9 cellular contexts compared by ENCODE assay signal in the genomic region with DNA sequence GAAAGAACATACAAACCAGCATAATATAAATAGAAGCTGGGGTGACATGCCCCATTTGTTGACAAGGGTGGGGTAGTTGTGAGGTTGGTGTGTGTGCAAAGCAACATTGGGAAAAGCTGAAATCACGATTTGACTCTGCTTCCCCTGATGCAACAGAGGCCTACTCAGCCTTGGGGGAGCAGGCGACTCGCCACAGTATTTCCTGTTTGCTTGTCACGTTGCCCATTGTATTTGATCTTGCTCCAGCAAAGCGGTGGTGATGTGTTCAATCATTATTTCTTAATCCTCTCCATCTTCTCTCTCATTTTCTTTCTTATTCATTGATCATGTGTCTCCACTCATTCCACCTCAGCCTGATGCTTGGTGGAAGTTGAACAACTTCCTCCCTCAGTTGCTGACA.
DNase-seq lines count a peak whose midpoint lies in the region; ATAC-seq and TF ChIP-seq lines count a peak whose summit lies in the region.
"Had no signal": no experiment of that assay in that cellular context is flagged by ENCODE, and none has a peak within 500 bp of the region (broad histone marks: within the 10 kb centered on the region; RNA-seq: fewer than 3 reads in every experiment).

No MANE protein-coding gene starts in this region.

- peaks cover 12% of the 10 kb centered on the region for H3K36me3 Mint-ChIP-seq in activated CD4-positive, alpha-beta T cell treated with anti-CD3 and anti-CD28 coated beads, Interleukin-2, amount 10 ng/mL, durations not matched to agents 7 days and 5 days (ENCODE audit: low read depth)
- no peaks in the 10 kb centered on the region for H3K36me3 Mint-ChIP-seq in endodermal cell (ENCODE audit: low read depth)

- no peaks in the 10 kb centered on the region for H3K9me2 ChIP-seq in OCI-LY7 (ENCODE audit: insufficient read depth, low read length)

- H3K9me3 Mint-ChIP-seq in activated CD4-positive, alpha-beta T cell treated with anti-CD3 and anti-CD28 coated beads, Interleukin-2, amount 10 ng/mL, durations not matched to agents 7 days and 5 days: peaks cover 6% of the 10 kb centered on the region
- H3K9me3 Mint-ChIP-seq in endodermal cell: no peaks in the 10 kb centered on the region

- CTCF ChIA-PET in activated CD4-positive, alpha-beta T cell treated with anti-CD3 and anti-CD28 coated beads, Interleukin-2, amount 10 ng/mL, durations not matched to agents 7 days and 5 days (lab: Charles Lee): no interaction called here
- CTCF ChIA-PET in OCI-LY7 (lab: Charles Lee; ENCODE audit: unreplicated experiment): no interaction called here

- H2AFZ ChIP-seq in fibroblast of lung (ENCODE audit: low read length) (no peak overlapping the region), OCI-LY7 (ENCODE audit: low read length) (no peak overlapping the region)

- H3K9ac ChIP-seq in fibroblast of lung (ENCODE audit: insufficient read depth, low read length) (no peak overlapping the region), endodermal cell (ENCODE audit: extremely low read depth, low read length, poor library complexity, severe bottlenecking) (no peak overlapping the region)

- H3K4me1 Mint-ChIP-seq in activated CD4-positive, alpha-beta T cell treated with anti-CD3 and anti-CD28 coated beads, Interleukin-2, amount 10 ng/mL, durations not matched to agents 7 days and 5 days: peaks cover 77% of the 10 kb centered on the region
- peaks cover 37% of the 10 kb centered on the region for H3K4me1 Mint-ChIP-seq in endodermal cell

- H3K4me1 ChIP-seq in fibroblast of lung (ENCODE audit: control insufficient read depth, extremely low read depth, insufficient read depth, low read length) (peaks cover 10% of the 10 kb centered on the region), endodermal cell (ENCODE audit: control insufficient read depth, insufficient read depth, low read length) (peaks cover 9% of the 10 kb centered on the region), OCI-LY7 (ENCODE audit: insufficient read depth, low read length, poor library complexity, severe bottlenecking) (no peaks in the 10 kb centered on the region)

- no peaks in the 10 kb centered on the region for H3K27me3 Mint-ChIP-seq in activated CD4-positive, alpha-beta T cell treated with anti-CD3 and anti-CD28 coated beads, Interleukin-2, amount 10 ng/mL, durations not matched to agents 7 days and 5 days
- peaks cover 5% of the 10 kb centered on the region for H3K27me3 Mint-ChIP-seq in endodermal cell (ENCODE audit: insufficient read depth)

- POLR2A ChIA-PET in activated CD4-positive, alpha-beta T cell treated with anti-CD3 and anti-CD28 coated beads, Interleukin-2, amount 10 ng/mL, durations not matched to agents 7 days and 5 days (lab: Charles Lee): no interaction called here
- POLR2A ChIA-PET in OCI-LY7 (lab: Charles Lee): interaction anchor here (0.6 kb wide), 1 partner anchor 120 kb away, joined by 4 read pairs; no protein-coding TSS in a partner anchor

- H3K79me2 ChIP-seq in fibroblast of lung (ENCODE audit: control insufficient read depth, insufficient read depth, low read length) (no peaks in the 10 kb centered on the region), OCI-LY7 (ENCODE audit: insufficient read depth, low read depth, low read length) (no peaks in the 10 kb centered on the region)

- no peaks in the 10 kb centered on the region for H3K27me3 ChIP-seq in fibroblast of lung (ENCODE audit: control insufficient read depth, insufficient read depth, low read length)
- no peaks in the 10 kb centered on the region for H3K27me3 ChIP-seq in endodermal cell (ENCODE audit: control insufficient read depth, insufficient read depth, low read length, poor library complexity, severe bottlenecking)

- peak overlapping the region; percentile 85 for H3K27ac ChIP-seq in fibroblast of lung (ENCODE audit: insufficient read depth, low read length)
- H3K27ac ChIP-seq in endodermal cell (ENCODE audit: low read depth, low read length): no peak overlapping the region
- H3K27ac ChIP-seq in OCI-LY7 (ENCODE audit: low read depth, low read length, poor library complexity, severe bottlenecking): no peak overlapping the region
- H3K27ac ChIP-seq: HL-60 had no signal

- no peaks in the 10 kb centered on the region for H4K20me1 ChIP-seq in fibroblast of lung (ENCODE audit: control insufficient read depth, extremely low read depth, insufficient read depth, low read length)
- no peaks in the 10 kb centered on the region for H4K20me1 ChIP-seq in OCI-LY7 (ENCODE audit: insufficient read depth, low read length)

- H3K36me3 ChIP-seq in fibroblast of lung (ENCODE audit: control insufficient read depth, insufficient read depth, low read length) (no peaks in the 10 kb centered on the region), endodermal cell (ENCODE audit: control insufficient read depth, insufficient read depth, low read length) (no peaks in the 10 kb centered on the region), OCI-LY7 (ENCODE audit: insufficient read depth, low read length) (no peaks in the 10 kb centered on the region)

- H3K4me3 Mint-ChIP-seq in activated CD4-positive, alpha-beta T cell treated with anti-CD3 and anti-CD28 coated beads, Interleukin-2, amount 10 ng/mL, durations not matched to agents 7 days and 5 days: peak overlapping the region; percentile 24
- H3K4me3 Mint-ChIP-seq in endodermal cell: no peak overlapping the region

- DNase-seq in GM04503 (ENCODE audit: low read depth) (peak; percentile 71), fibroblast of lung (ENCODE audit: low read depth in 2 of 2) (peak; percentile 71 to 88), endodermal cell (no peak), NCI-H510A (lab: John Stamatoyannopoulos, UW) (no peak), OCI-LY7 (ENCODE audit: low spot score) (no peak)
- peak; percentile 74 for DNase-seq in activated CD4-positive, alpha-beta T cell treated with anti-CD3 and anti-CD28 coated beads, Interleukin-2, amount 10 ng/mL, durations not matched to agents 7 days and 5 days
- peak; percentile 8 to 17 for DNase-seq in stimulated activated CD8-positive, alpha-beta memory T cell treated with anti-CD3 and anti-CD28 coated beads, Interleukin-2, amount 100 ng/mL, for 1 hour (ENCODE audit: low read depth in 2 of 2)

- H3K4me2 ChIP-seq in fibroblast of lung (ENCODE audit: extremely low read depth, insufficient read depth, low read length) (peak overlapping the region; percentile 59), OCI-LY7 (ENCODE audit: low read length) (no peak overlapping the region)

- 85 to 91% methylated on average over 4 to 5 of the region's 5 CpGs for WGBS in endodermal cell (ENCODE audit: insufficient coverage in 1 of 2, insufficient read length in 1 of 2), 2 experiments

- intact Hi-C loops in OCI-LY7 (cut with micrococcal nuclease; ENCODE audit: unreplicated experiment): no loop called here

- BruUV-seq in OCI-LY7 (replicated peaks; lab: Mats Ljungman, UMichigan): no TSS peak

- H3K4me3 ChIP-seq in fibroblast of lung (replicated peaks in 1 of 4; ENCODE audit: control extremely low read depth in 1 of 4, insufficient read depth in 1 of 4, low read depth in 3 of 4, low read length in 4 of 4) (no peak overlapping the region), endodermal cell (ENCODE audit: low read length) (no peak overlapping the region), OCI-LY7 (ENCODE audit: low read depth, low read length, poor library complexity, severe bottlenecking) (no peak overlapping the region)

- no peak for TF ChIP-seq CTCF in fibroblast of lung (conservative IDR thresholded peaks at IDR 0.05 in 1 of 2, IDR thresholded peaks at IDR 0.05 in 1 of 2; ENCODE audit: low read depth in 1 of 2, low read length in 2 of 2)
- TF ChIP-seq CTCF in endodermal cell (conservative IDR thresholded peaks at IDR 0.05): no peak
- TF ChIP-seq CTCF in OCI-LY7 (conservative IDR thresholded peaks at IDR 0.05; ENCODE audit: low read length): no peak

- H3K27ac Mint-ChIP-seq in activated CD4-positive, alpha-beta T cell treated with anti-CD3 and anti-CD28 coated beads, Interleukin-2, amount 10 ng/mL, durations not matched to agents 7 days and 5 days: peak overlapping the region; percentile 90
- H3K27ac Mint-ChIP-seq in endodermal cell: no peak overlapping the region

- H3K9me3 ChIP-seq in fibroblast of lung (ENCODE audit: control insufficient read depth, insufficient read depth, low read depth, low read length): no peaks in the 10 kb centered on the region
- H3K9me3 ChIP-seq in endodermal cell (ENCODE audit: control insufficient read depth, low read length): no peaks in the 10 kb centered on the region
- H3K9me3 ChIP-seq in OCI-LY7 (ENCODE audit: low read length): no peaks in the 10 kb centered on the region

- peak; percentile 62 for ATAC-seq in HG03139 (IDR thresholded peaks at IDR 0.05; ENCODE audit: unreplicated experiment)

Comparison
In these comparisons a context has a peak if more than half of its experiments do, and no peak if none do; other contexts are left out.
1. DNase-seq: peak in GM04503 (single experiment), activated CD4-positive, alpha-beta T cell treated with anti-CD3 and anti-CD28 coated beads, Interleukin-2, amount 10 ng/mL, durations not matched to agents 7 days and 5 days (single experiment), fibroblast of lung (2 of 2) and stimulated activated CD8-positive, alpha-beta memory T cell treated with anti-CD3 and anti-CD28 coated beads, Interleukin-2, amount 100 ng/mL, for 1 hour (2 of 2); none in endodermal cell (single experiment), NCI-H510A (single experiment) and OCI-LY7 (single experiment).